Comparison of ENCODE assay signal across 15 cellular contexts in genomic region chr7:26543345-26543744, GRCh38.
DNase-seq lines count a peak whose midpoint lies in the region; TF ChIP-seq lines count a peak whose summit lies in the region.
"Had no signal": no experiment of that assay in that cellular context is flagged by ENCODE, and none has a peak within 500 bp of the region (broad histone marks: within the 10 kb centered on the region; RNA-seq: fewer than 3 reads in every experiment).

No MANE protein-coding gene starts in this region.

- H3K27ac Mint-ChIP-seq in glutamatergic neuron (ENCODE audit: unreplicated experiment) (peak overlapping the region; percentile 71), nephron progenitor cell (no peak overlapping the region)
- H3K27ac Mint-ChIP-seq: CD14-positive monocyte; CD4-positive, alpha-beta memory T cell; GM23338 had no signal

- H4K20me1 ChIP-seq in GM23248 (ENCODE audit: insufficient read depth), result no peaks in the 10 kb centered on the region
- H4K20me1 ChIP-seq: BLaER1 had no signal

- TF ChIP-seq CTCF in glutamatergic neuron (IDR thresholded peaks at IDR 0.05; ENCODE audit: partially characterized antibody, unreplicated experiment), result no peak
- no peak for TF ChIP-seq CTCF in nephron progenitor cell (IDR thresholded peaks at IDR 0.05)

- in situ Hi-C loops in GM23248 (cut with MboI), result no loop called here

- peak; percentile 10 for DNase-seq in GM23248
- peak; percentile 66 for DNase-seq in NOMO-1 treated with DMSO at 0.1 percent for 48 hours (lab: John Stamatoyannopoulos, UW; ENCODE audit: unreplicated experiment)
- no peak for DNase-seq in glutamatergic neuron
- DNase-seq in nephron progenitor cell, result no peak
- no peak for DNase-seq in dedifferentiated amniotic fluid mesenchymal stem cell (ENCODE audit: extremely low spot score)
- no peak for DNase-seq in NCI-H526 treated with DMSO at 0.1 percent for 48 hours (lab: John Stamatoyannopoulos, UW)
- DNase-seq: AML-193; CD4-positive, alpha-beta memory T cell; DMS153; DMS79; GDM1; HCEC 1CT had no signal

- H3K4me3 Mint-ChIP-seq in glutamatergic neuron (ENCODE audit: unreplicated experiment) (peak overlapping the region; percentile 47), nephron progenitor cell (no peak overlapping the region)
- H3K4me3 Mint-ChIP-seq: CD4-positive, alpha-beta memory T cell; GM23338 had no signal

- H3K9me2 ChIP-seq in GM23248 (ENCODE audit: insufficient read depth), result no peaks in the 10 kb centered on the region

- H3K36me3 ChIP-seq in GM23248 (ENCODE audit: low read depth), result no peaks in the 10 kb centered on the region
- H3K36me3 ChIP-seq: BLaER1 had no signal

- no peaks in the 10 kb centered on the region for H3K36me3 Mint-ChIP-seq in glutamatergic neuron (ENCODE audit: unreplicated experiment)
- no peaks in the 10 kb centered on the region for H3K36me3 Mint-ChIP-seq in nephron progenitor cell (ENCODE audit: low read depth)
- H3K36me3 Mint-ChIP-seq: CD14-positive monocyte; CD4-positive, alpha-beta memory T cell had no signal

- H3K9me3 Mint-ChIP-seq in glutamatergic neuron (ENCODE audit: unreplicated experiment), result no peaks in the 10 kb centered on the region
- peaks cover 8% of the 10 kb centered on the region for H3K9me3 Mint-ChIP-seq in nephron progenitor cell
- H3K9me3 Mint-ChIP-seq: GM23338 had no signal

- H3K27me3 ChIP-seq in GM23248 (replicated peaks; ENCODE audit: insufficient read depth), result peaks cover 21% of the 10 kb centered on the region
- H3K27me3 ChIP-seq: BLaER1 had no signal

- 31 to 37% methylated on average over 10 of the region's 10 CpGs for WGBS in GM23248 (ENCODE audit: low coverage in 1 of 2, low lambda C conversion rate in 2 of 2, missing lambda C conversion rate in 2 of 2), 2 experiments

- H3K4me1 Mint-ChIP-seq in glutamatergic neuron (ENCODE audit: low read depth, unreplicated experiment) (peaks cover 21% of the 10 kb centered on the region), nephron progenitor cell (peaks cover 57% of the 10 kb centered on the region)
- H3K4me1 Mint-ChIP-seq: CD4-positive, alpha-beta memory T cell had no signal

- no peak overlapping the region for H3K4me2 ChIP-seq in GM23248 (ENCODE audit: unreplicated experiment)
- H3K4me2 ChIP-seq: BLaER1, GM23338 had no signal

- no peak overlapping the region for H2AFZ ChIP-seq in GM23248

- no peak overlapping the region for H3K9ac ChIP-seq in GM23248
- H3K9ac ChIP-seq: BLaER1 had no signal

- no peaks in the 10 kb centered on the region for H3K4me1 ChIP-seq in GM23248 (ENCODE audit: insufficient read depth)
- H3K4me1 ChIP-seq: BLaER1 had no signal

- H3K27ac ChIP-seq in GM23248, result no peak overlapping the region
- H3K27ac ChIP-seq: BLaER1 had no signal

- H3K79me2 ChIP-seq in GM23248 (ENCODE audit: insufficient read depth), result no peaks in the 10 kb centered on the region

- H3K9me3 ChIP-seq in GM23248 (ENCODE audit: low read depth), result no peaks in the 10 kb centered on the region
- H3K9me3 ChIP-seq: BLaER1 had no signal

- peaks cover 2% of the 10 kb centered on the region for H3K27me3 Mint-ChIP-seq in glutamatergic neuron (ENCODE audit: unreplicated experiment)
- peaks cover 11% of the 10 kb centered on the region for H3K27me3 Mint-ChIP-seq in nephron progenitor cell (ENCODE audit: low read depth, poor library complexity)

- no peaks in the 10 kb centered on the region for H3F3A ChIP-seq in GM23248 (ENCODE audit: insufficient read depth)

- H3K4me3 ChIP-seq in GM23248, result no peak overlapping the region
- H3K4me3 ChIP-seq: BLaER1, GM23338 had no signal

Comparison
In these comparisons a context has a peak if more than half of its experiments do, and no peak if none do; other contexts are left out.
1. DNase-seq: peak in GM23248 (single experiment) and NOMO-1 treated with DMSO at 0.1 percent for 48 hours (single experiment); none in glutamatergic neuron (single experiment), nephron progenitor cell (single experiment), dedifferentiated amniotic fluid mesenchymal stem cell (single experiment) and NCI-H526 treated with DMSO at 0.1 percent for 48 hours (single experiment).